19 cellular contexts compared by ENCODE assay signal in genomic region chr2:4219571-4219970, GRCh38.
"Had no signal": no experiment of that assay in that cellular context is flagged by ENCODE, and none has a peak within 500 bp of the region (broad histone marks: within the 10 kb centered on the region; RNA-seq: fewer than 3 reads in every experiment).

No MANE protein-coding gene starts in this region.

- H3K27me3 ChIP-seq: gastroesophageal sphincter, left lung, right atrium auricular region had no signal

- H3K4me3 ChIP-seq: gastroesophageal sphincter, left lung, right atrium auricular region, skin epidermis had no signal

- DNase-seq: activated CD4-positive, alpha-beta memory T cell treated with anti-CD3 and anti-CD28 coated beads for 36 hours; activated CD4-positive, alpha-beta T cell treated with anti-CD3 and anti-CD28 coated beads for 36 hours; activated CD8-positive, alpha-beta memory T cell treated with anti-CD3 and anti-CD28 coated beads, Interleukin-2, amount 10 ng/mL, durations not matched to agents 7 days and 5 days; activated naive CD4-positive, alpha-beta T cell treated with anti-CD3 and anti-CD28 coated beads, Interleukin-2, amount 50 U/mL, for 16 hours; activated T-cell treated with anti-CD3 and anti-CD28 coated beads, Interleukin-2, amount 50 U/mL, for 24 hours; dermis blood vessel endothelial cell; effector memory CD8-positive, alpha-beta T cell; left lung; natural killer cell; occipital lobe; stimulated activated CD4-positive, alpha-beta T cell treated with anti-CD3 and anti-CD28 coated beads, Interleukin-15, amount 100 ng/mL, for 24 hours; stimulated activated CD4-positive, alpha-beta T cell treated with anti-CD3 and anti-CD28 coated beads, Interleukin-4, amount 100 ng/mL, for 24 hours; stimulated activated naive CD4-positive, alpha-beta T cell treated with Interleukin-2 at 50 U/mL for 16 hours; substantia nigra; trophoblast cell had no signal

- H3K27ac ChIP-seq: gastroesophageal sphincter, left lung, right atrium auricular region, skin epidermis had no signal

- H3K9me3 ChIP-seq: gastroesophageal sphincter, left lung, right atrium auricular region had no signal

- H3K4me3 Mint-ChIP-seq: activated CD4-positive, alpha-beta memory T cell treated with anti-CD3 and anti-CD28 coated beads for 36 hours; activated CD4-positive, alpha-beta T cell treated with anti-CD3 and anti-CD28 coated beads for 36 hours; activated CD8-positive, alpha-beta memory T cell treated with anti-CD3 and anti-CD28 coated beads, Interleukin-2, amount 10 ng/mL, durations not matched to agents 7 days and 5 days; activated T-cell treated with anti-CD3 and anti-CD28 coated beads, Interleukin-2, amount 50 U/mL, for 24 hours; effector memory CD8-positive, alpha-beta T cell; natural killer cell had no signal

- H3K4me1 ChIP-seq: gastroesophageal sphincter, left lung, right atrium auricular region had no signal

- H3K27me3 Mint-ChIP-seq: activated CD4-positive, alpha-beta memory T cell treated with anti-CD3 and anti-CD28 coated beads for 36 hours; activated CD8-positive, alpha-beta memory T cell treated with anti-CD3 and anti-CD28 coated beads, Interleukin-2, amount 10 ng/mL, durations not matched to agents 7 days and 5 days; activated T-cell treated with anti-CD3 and anti-CD28 coated beads, Interleukin-2, amount 50 U/mL, for 24 hours; effector memory CD8-positive, alpha-beta T cell; progenitor cell of endocrine pancreas had no signal

- H3K36me3 ChIP-seq: gastroesophageal sphincter, left lung, right atrium auricular region had no signal

- H3K4me1 Mint-ChIP-seq: activated CD4-positive, alpha-beta T cell treated with anti-CD3 and anti-CD28 coated beads for 36 hours; activated CD8-positive, alpha-beta memory T cell treated with anti-CD3 and anti-CD28 coated beads, Interleukin-2, amount 10 ng/mL, durations not matched to agents 7 days and 5 days; natural killer cell had no signal

- H3K36me3 Mint-ChIP-seq: activated CD4-positive, alpha-beta memory T cell treated with anti-CD3 and anti-CD28 coated beads for 36 hours; activated CD8-positive, alpha-beta memory T cell treated with anti-CD3 and anti-CD28 coated beads, Interleukin-2, amount 10 ng/mL, durations not matched to agents 7 days and 5 days; natural killer cell had no signal

- H3K27ac Mint-ChIP-seq: activated CD4-positive, alpha-beta memory T cell treated with anti-CD3 and anti-CD28 coated beads for 36 hours; activated CD4-positive, alpha-beta T cell treated with anti-CD3 and anti-CD28 coated beads for 36 hours; activated CD8-positive, alpha-beta memory T cell treated with anti-CD3 and anti-CD28 coated beads, Interleukin-2, amount 10 ng/mL, durations not matched to agents 7 days and 5 days; activated T-cell treated with anti-CD3 and anti-CD28 coated beads, Interleukin-2, amount 50 U/mL, for 24 hours; effector memory CD8-positive, alpha-beta T cell; natural killer cell; progenitor cell of endocrine pancreas had no signal
